23 cellular contexts compared by ENCODE assay signal in the genomic region with DNA sequence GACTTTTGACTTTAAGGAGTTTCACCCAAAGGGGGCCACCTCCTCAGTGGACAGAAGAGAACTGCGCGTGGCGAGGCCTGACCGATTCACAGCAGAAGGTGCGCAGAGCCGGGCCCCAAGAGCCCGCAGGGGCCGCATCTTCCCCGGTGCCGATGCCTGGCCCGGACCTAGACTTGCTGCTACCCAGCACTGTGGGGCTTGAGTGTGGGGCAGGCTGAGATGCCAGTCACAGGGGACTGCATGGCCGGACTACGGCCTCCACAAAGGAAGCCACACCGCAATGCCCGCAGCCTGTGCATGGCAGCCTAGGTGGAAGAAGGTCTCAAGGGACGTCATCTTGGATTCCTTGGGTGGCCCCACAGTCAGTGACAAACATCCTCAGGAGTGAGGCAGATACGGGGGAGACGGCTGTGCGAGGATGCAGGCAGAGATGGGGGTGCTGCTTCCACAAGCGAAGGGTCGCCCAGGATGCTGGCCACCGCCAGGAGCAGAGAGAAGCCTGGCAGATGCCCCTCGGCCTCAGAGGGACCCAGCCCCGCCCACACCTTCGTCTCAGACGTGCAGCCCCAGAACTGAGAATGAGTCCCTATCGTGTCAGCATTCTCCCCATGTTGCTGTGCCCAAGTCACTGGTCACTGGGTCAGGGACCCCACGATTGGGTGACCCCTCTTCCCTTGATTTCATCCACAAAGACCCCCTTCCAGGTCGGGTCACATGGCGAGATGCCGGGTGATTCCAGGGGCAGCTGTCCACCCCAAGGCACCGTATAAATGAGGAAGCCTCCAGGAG. TPM values are rescaled to one million over a fixed set of nuclear protein-coding genes. Genes with fewer than 3 reads are reported as not detected.
DNase-seq lines count a peak whose midpoint lies in the region; ATAC-seq, FAIRE-seq and TF ChIP-seq lines count a peak whose summit lies in the region.
"Had no signal": no experiment of that assay in that cellular context is flagged by ENCODE, and none has a peak within 500 bp of the region (broad histone marks: within the 10 kb centered on the region; RNA-seq: fewer than 3 reads in every experiment).

No MANE protein-coding gene starts in this region.

- no peak overlapping the region for H2AFZ ChIP-seq in SK-N-SH (ENCODE audit: low read depth)

- H3K9me3 Mint-ChIP-seq in activated T-helper 2 cell treated with anti-CD3 and anti-CD28 coated beads, Interferon-gamma antibody, Interleukin-2, Interleukin-4, amounts not matched to agents 10 μg/mL and 5 μg/mL and 100 μg/mL, durations not matched to agents 14 hours and 24 hours and 36 hours: no peaks in the 10 kb centered on the region
- H3K9me3 Mint-ChIP-seq in naive thymus-derived CD8-positive, alpha-beta T cell: no peaks in the 10 kb centered on the region
- H3K9me3 Mint-ChIP-seq: nephron had no signal

- H3K4me2 ChIP-seq in SK-N-SH (no peak overlapping the region), DOHH2 (ENCODE audit: low read length) (peak overlapping the region; percentile 8; the same call in 1 of the 2 replicates)

- no peaks in the 10 kb centered on the region for H3K27me3 Mint-ChIP-seq in activated T-helper 2 cell treated with anti-CD3 and anti-CD28 coated beads, Interferon-gamma antibody, Interleukin-2, Interleukin-4, amounts not matched to agents 10 μg/mL and 5 μg/mL and 100 μg/mL, durations not matched to agents 14 hours and 24 hours and 36 hours (ENCODE audit: low read depth)
- no peaks in the 10 kb centered on the region for H3K27me3 Mint-ChIP-seq in naive thymus-derived CD8-positive, alpha-beta T cell

- ATAC-seq in SK-N-SH treated with all-trans-retinoic acid at 6 μM for 48 hours (no peak), GM18858 (IDR thresholded peaks at IDR 0.05; ENCODE audit: unreplicated experiment) (no peak), GM18870 (IDR thresholded peaks at IDR 0.05; ENCODE audit: unreplicated experiment) (no peak)
- ATAC-seq in naive thymus-derived CD8-positive, alpha-beta T cell: no peak
- ATAC-seq: lower lobe of right lung had no signal

- H3K9ac ChIP-seq in SK-N-SH: no peak overlapping the region

- H3K4me1 Mint-ChIP-seq in activated T-helper 2 cell treated with anti-CD3 and anti-CD28 coated beads, Interferon-gamma antibody, Interleukin-2, Interleukin-4, amounts not matched to agents 10 μg/mL and 5 μg/mL and 100 μg/mL, durations not matched to agents 14 hours and 24 hours and 36 hours (ENCODE audit: low read depth): peaks cover 26% of the 10 kb centered on the region
- peaks cover 20 to 63% (median 56%) of the 10 kb centered on the region in 4 donors for H3K4me1 Mint-ChIP-seq in naive thymus-derived CD8-positive, alpha-beta T cell
- H3K4me1 Mint-ChIP-seq: nephron had no signal

- no peaks in the 10 kb centered on the region for H3K4me1 ChIP-seq in SK-N-SH (ENCODE audit: control insufficient read depth in 1 of 2, insufficient read depth in 2 of 2, low read depth in 1 of 2, low read length in 1 of 2)
- peaks cover 81% of the 10 kb centered on the region for H3K4me1 ChIP-seq in DOHH2 (ENCODE audit: control insufficient read depth, low read length)

- TF ChIP-seq EP300 in SK-N-SH (IDR thresholded peaks at IDR 0.05; ENCODE audit: borderline replicate concordance in 1 of 2, low read depth in 1 of 2, low read length in 1 of 2): no peak

- peak overlapping the region; percentile 100 for H3K27ac Mint-ChIP-seq in activated T-helper 2 cell treated with anti-CD3 and anti-CD28 coated beads, Interferon-gamma antibody, Interleukin-2, Interleukin-4, amounts not matched to agents 10 μg/mL and 5 μg/mL and 100 μg/mL, durations not matched to agents 14 hours and 24 hours and 36 hours
- peak overlapping the region; percentile 94 to 100 (median 99) for H3K27ac Mint-ChIP-seq in naive thymus-derived CD8-positive, alpha-beta T cell
- H3K27ac Mint-ChIP-seq: nephron had no signal

- no peak for FAIRE-seq in HTR-8/SVneo (lab: Jason Lieb, UNC)

- no peaks in the 10 kb centered on the region for H3K9me3 ChIP-seq in SK-N-SH
- H3K9me3 ChIP-seq in DOHH2 (ENCODE audit: control insufficient read depth, insufficient read depth, low read length): no peaks in the 10 kb centered on the region
- H3K9me3 ChIP-seq: heart left ventricle, lower lobe of right lung had no signal

- 95% methylated on average over 24 of the region's 32 CpGs for WGBS in SK-N-SH (ENCODE audit: low lambda C conversion rate)

- POLR2A ChIA-PET in SK-N-SH (lab: Yijun Ruan, JAX): no interaction called here
- POLR2A ChIA-PET in naive thymus-derived CD8-positive, alpha-beta T cell (lab: Charles Lee): interaction anchor here (1.1 to 9.0 kb wide), 4 partner anchors 10 to 60 kb away, joined by 5 to 130 read pairs (median 10); a partner anchor contains a TSS

- CTCF ChIA-PET in SK-N-SH (lab: Yijun Ruan, JAX): interaction anchor here (0.6 to 1.8 kb wide), 2 partner anchors 10 to 16 kb away, joined by 3 to 11 read pairs; no protein-coding TSS in a partner anchor

- TF ChIP-seq CTCF in SK-N-SH (IDR thresholded peaks at IDR 0.05): no peak
- no peak for TF ChIP-seq CTCF in DOHH2 (IDR thresholded peaks at IDR 0.05; ENCODE audit: low read depth, low read length, poor library complexity, severe bottlenecking)

- H3K9me2 ChIP-seq in SK-N-SH (no peaks in the 10 kb centered on the region), DOHH2 (replicated peaks; ENCODE audit: control insufficient read depth, low read length) (no peaks in the 10 kb centered on the region)

- H3K36me3 ChIP-seq in SK-N-SH (replicated peaks in 1 of 2; ENCODE audit: control insufficient read depth in 1 of 2, insufficient read depth in 2 of 2, low read length in 1 of 2) (peaks cover 14% of the 10 kb centered on the region in 2 experiments), DOHH2 (ENCODE audit: control insufficient read depth, low read length) (peaks cover 98% of the 10 kb centered on the region)

- H3K4me3 ChIP-seq in SK-N-SH (ENCODE audit: low read depth in 2 of 2, low read length in 1 of 2) (no peak overlapping the region), DOHH2 (ENCODE audit: low read length) (no peak overlapping the region)
- H3K4me3 ChIP-seq: heart left ventricle, lower lobe of right lung, SK-N-MC had no signal

- no peaks in the 10 kb centered on the region for H3F3A ChIP-seq in SK-N-SH (replicated peaks; ENCODE audit: insufficient read depth)
- peaks cover 17% of the 10 kb centered on the region; the same call in 1 of the 2 replicates for H3F3A ChIP-seq in DOHH2 (ENCODE audit: control insufficient read depth, insufficient read depth)

- H3K36me3 Mint-ChIP-seq in activated T-helper 2 cell treated with anti-CD3 and anti-CD28 coated beads, Interferon-gamma antibody, Interleukin-2, Interleukin-4, amounts not matched to agents 10 μg/mL and 5 μg/mL and 100 μg/mL, durations not matched to agents 14 hours and 24 hours and 36 hours (ENCODE audit: low read depth): peaks cover 85% of the 10 kb centered on the region
- H3K36me3 Mint-ChIP-seq in naive thymus-derived CD8-positive, alpha-beta T cell: peaks cover 0 to 74% (median 7%) of the 10 kb centered on the region in 3 donors

- H3K27ac ChIP-seq in SK-N-SH (ENCODE audit: low read depth in 2 of 2, low read length in 1 of 2): no peak overlapping the region
- no peak overlapping the region for H3K27ac ChIP-seq in DOHH2 (ENCODE audit: low read depth, low read length)
- H3K27ac ChIP-seq: 22Rv1, heart left ventricle, lower lobe of right lung, SK-N-MC, VCaP had no signal

- H3K27me3 ChIP-seq in SK-N-SH (ENCODE audit: insufficient read depth) (no peaks in the 10 kb centered on the region), DOHH2 (ENCODE audit: control insufficient read depth, low read length) (no peaks in the 10 kb centered on the region)
- H3K27me3 ChIP-seq: heart left ventricle had no signal

- TF ChIP-seq RAD21 in SK-N-SH (IDR thresholded peaks at IDR 0.05; ENCODE audit: low read length): no peak

- intact Hi-C loops in activated T-helper 2 cell treated with anti-CD3 and anti-CD28 coated beads, Interferon-gamma antibody, Interleukin-2, Interleukin-4, amounts not matched to agents 10 μg/mL and 5 μg/mL and 100 μg/mL, durations not matched to agents 14 hours and 24 hours and 36 hours (cut with micrococcal nuclease): no loop called here

- H4K20me1 ChIP-seq in SK-N-SH (ENCODE audit: insufficient read depth) (no peaks in the 10 kb centered on the region), DOHH2 (ENCODE audit: control insufficient read depth, insufficient read depth, low read depth, low read length) (peaks cover 18% of the 10 kb centered on the region)

- H3K4me3 Mint-ChIP-seq in activated T-helper 2 cell treated with anti-CD3 and anti-CD28 coated beads, Interferon-gamma antibody, Interleukin-2, Interleukin-4, amounts not matched to agents 10 μg/mL and 5 μg/mL and 100 μg/mL, durations not matched to agents 14 hours and 24 hours and 36 hours (ENCODE audit: low read depth): peak overlapping the region; percentile 37
- peak overlapping the region; percentile 75 to 100 (median 98) for H3K4me3 Mint-ChIP-seq in naive thymus-derived CD8-positive, alpha-beta T cell
- H3K4me3 Mint-ChIP-seq: nephron had no signal

- H3K79me2 ChIP-seq in SK-N-SH (ENCODE audit: insufficient read depth) (peaks cover 14% of the 10 kb centered on the region; the same call in 1 of the 2 replicates), DOHH2 (ENCODE audit: control insufficient read depth, low read length) (peaks cover 96% of the 10 kb centered on the region)

- peak; percentile 10 for DNase-seq in SK-N-SH
- DNase-seq in activated T-helper 2 cell treated with anti-CD3 and anti-CD28 coated beads, Interferon-gamma antibody, Interleukin-2, Interleukin-4, amounts not matched to agents 10 μg/mL and 5 μg/mL and 100 μg/mL, durations not matched to agents 14 hours and 24 hours and 36 hours (ENCODE audit: low spot score): no peak
- DNase-seq in naive thymus-derived CD8-positive, alpha-beta T cell: no peak
- no peak for DNase-seq in HTR-8/SVneo (ENCODE audit: insufficient read length, low spot score)
- DNase-seq: activated CD8-positive, alpha-beta memory T cell treated with anti-CD3 and anti-CD28 coated beads, Interleukin-2, amount 50 U/mL, for 4 hours; amygdala; central memory CD4-positive, alpha-beta T cell; DMS79; effector CD4-positive, alpha-beta T cell; heart left ventricle; lower lobe of right lung; NCI-H1105 treated with DMSO at 0.1 percent for 48 hours; NCI-H2171; NCI-H82; trophoblast cell had no signal

RNA-seq across cellular contexts. Expression of a gene that starts 16.9 kb away (rescaled TPM):
- 21.4 and 24.1 TPM in 2 replicates for polyA plus RNA-seq in SK-N-SH (2012; rRNA removed)
- 10.3 and 14.6 TPM in 2 replicates for polyA plus RNA-seq in SK-N-SH (2012; cell fraction: cytosol; rRNA removed)
- 18.1 and 18.8 TPM in 2 replicates for polyA plus RNA-seq in SK-N-SH (2012; cell fraction: nucleus; rRNA removed)
- total RNA-seq in activated T-helper 2 cell treated with anti-CD3 and anti-CD28 coated beads, Interferon-gamma antibody, Interleukin-2, Interleukin-4, amounts not matched to agents 10 μg/mL and 5 μg/mL and 100 μg/mL, durations not matched to agents 14 hours and 24 hours and 36 hours: 175 and 181 TPM in 2 replicates
- total RNA-seq in naive thymus-derived CD8-positive, alpha-beta T cell: 100 to 1,000 TPM in 1 of 2 experiments, 10 to 100 TPM in 1; 94.0 to 101 TPM
- 10 to 100 TPM; 40.5 to 90.4 (median 53.1) TPM for polyA plus RNA-seq in naive thymus-derived CD8-positive, alpha-beta T cell

RNA-seq across cellular contexts. Expression of a gene that starts 17.4 kb away (rescaled TPM):
- polyA plus RNA-seq in SK-N-SH (2012; rRNA removed): 4.6 and 10.3 TPM in 2 replicates
- polyA plus RNA-seq in SK-N-SH (2012; cell fraction: cytosol; rRNA removed): 1.0 and 1.1 TPM in 2 replicates
- 72.7 and 86.9 TPM in 2 replicates for polyA plus RNA-seq in SK-N-SH (2012; cell fraction: nucleus; rRNA removed)
- 7.6 and 9.5 TPM in 2 replicates for total RNA-seq in activated T-helper 2 cell treated with anti-CD3 and anti-CD28 coated beads, Interferon-gamma antibody, Interleukin-2, Interleukin-4, amounts not matched to agents 10 μg/mL and 5 μg/mL and 100 μg/mL, durations not matched to agents 14 hours and 24 hours and 36 hours
- 10 to 100 TPM; 16.6 to 18.7 TPM for total RNA-seq in naive thymus-derived CD8-positive, alpha-beta T cell
- polyA plus RNA-seq in naive thymus-derived CD8-positive, alpha-beta T cell: 1 to 10 TPM in 1 of 3 donors, under 1 TPM in 2; 0.26 to 1.4 (median 0.85) TPM

RNA-seq across cellular contexts. Expression of a gene that starts 28.2 kb away (rescaled TPM):
- polyA plus RNA-seq in SK-N-SH (2012; rRNA removed): 58.9 and 65.4 TPM in 2 replicates
- polyA plus RNA-seq in SK-N-SH (2012; cell fraction: cytosol; rRNA removed): 32.5 and 45.8 TPM in 2 replicates
- polyA plus RNA-seq in SK-N-SH (2012; cell fraction: nucleus; rRNA removed): 109 and 141 TPM in 2 replicates
- 161 and 176 TPM in 2 replicates for total RNA-seq in activated T-helper 2 cell treated with anti-CD3 and anti-CD28 coated beads, Interferon-gamma antibody, Interleukin-2, Interleukin-4, amounts not matched to agents 10 μg/mL and 5 μg/mL and 100 μg/mL, durations not matched to agents 14 hours and 24 hours and 36 hours
- total RNA-seq in naive thymus-derived CD8-positive, alpha-beta T cell: 100 to 1,000 TPM; 171 to 176 TPM
- polyA plus RNA-seq in naive thymus-derived CD8-positive, alpha-beta T cell: 10 to 100 TPM; 26.1 to 47.1 (median 30.2) TPM
